In genomic region chr14:51462182-51462581, GRCh38 we compare ENCODE assay signal across 16 cellular contexts.
DNase-seq lines count a peak whose midpoint lies in the region; ATAC-seq and TF ChIP-seq lines count a peak whose summit lies in the region.
"Had no signal": no experiment of that assay in that cellular context is flagged by ENCODE, and none has a peak within 500 bp of the region (broad histone marks: within the 10 kb centered on the region; RNA-seq: fewer than 3 reads in every experiment).

No MANE protein-coding gene starts in this region.

- H4K20me1 ChIP-seq in PC-3 (ENCODE audit: low read length), result no peaks in the 10 kb centered on the region
- H4K20me1 ChIP-seq: BLaER1 had no signal

- CTCF ChIA-PET in PC-3 (lab: Charles Lee), result no interaction called here

- no peaks in the 10 kb centered on the region for H3F3A ChIP-seq in PC-3 (ENCODE audit: low read length, unreplicated experiment)

- WGBS in trophoblast cell (ENCODE audit: extremely low coverage, insufficient coverage, insufficient read length), result no CpG with 5 or more reads among the region's 3 CpGs

- no peak overlapping the region for H3K18ac ChIP-seq in trophoblast cell (ENCODE audit: low read length)

- DNase-seq in NCI-H1436 (lab: John Stamatoyannopoulos, UW), result peak; percentile 6
- DNase-seq in NCI-H1436 treated with DMSO at 0.1 percent for 48 hours (lab: John Stamatoyannopoulos, UW), result no peak
- peak; percentile 19 for DNase-seq in PC-3
- no peak for DNase-seq in trophoblast cell
- no peak for DNase-seq in SIG-M5 treated with dmso at 0.1 percent for 504 hours (lab: John Stamatoyannopoulos, UW; ENCODE audit: unreplicated experiment)
- no peak for DNase-seq in activated CD8-positive, alpha-beta memory T cell treated with anti-CD3 and anti-CD28 coated beads, Interleukin-2, amount 50 U/mL, for 48 hours
- DNase-seq: 8988T; CD8-positive, alpha-beta memory T cell; DMS53; NCI-H146; NCI-H2081 treated with DMSO at 0.1 percent for 48 hours; SIG-M5 had no signal

- no TSS peak for BruUV-seq in PC-3 (replicated peaks; lab: Mats Ljungman, UMichigan)

- H3K4me3 ChIP-seq in PC-3 (ENCODE audit: low read length), result no peak overlapping the region
- no peak overlapping the region for H3K4me3 ChIP-seq in trophoblast cell (ENCODE audit: low read depth, low read length)
- H3K4me3 ChIP-seq: BLaER1, HAP-1 had no signal

- H3K27me3 ChIP-seq in PC-3 (ENCODE audit: low read length) (no peaks in the 10 kb centered on the region), trophoblast cell (ENCODE audit: insufficient read depth, low read length) (no peaks in the 10 kb centered on the region)
- H3K27me3 ChIP-seq: BLaER1 had no signal

- H3K36me3 ChIP-seq in PC-3 (ENCODE audit: low read depth, low read length), result no peaks in the 10 kb centered on the region
- H3K36me3 ChIP-seq in trophoblast cell (ENCODE audit: control insufficient read depth in 1 of 2, insufficient read depth in 2 of 2, low read length in 2 of 2), result no peaks in the 10 kb centered on the region
- H3K36me3 ChIP-seq: BLaER1, HAP-1 had no signal

- intact Hi-C loops in PC-3 (cut with micrococcal nuclease), result no loop called here

- H3K79me1 ChIP-seq in trophoblast cell (ENCODE audit: low read length), result peaks cover 2% of the 10 kb centered on the region

- no peak overlapping the region for H2BK5ac ChIP-seq in trophoblast cell (ENCODE audit: low read depth, low read length, poor library complexity)

- H3K79me2 ChIP-seq in PC-3 (ENCODE audit: low read length) (no peaks in the 10 kb centered on the region), trophoblast cell (ENCODE audit: control insufficient read depth, insufficient read depth, low read length, poor library complexity) (no peaks in the 10 kb centered on the region)

- peak overlapping the region; percentile 11 for H3K14ac ChIP-seq in trophoblast cell (ENCODE audit: low read length)

- H4K8ac ChIP-seq in trophoblast cell (ENCODE audit: low read depth, low read length), result no peak overlapping the region

- H3K4me1 ChIP-seq in PC-3 (ENCODE audit: insufficient read depth, low read length) (peaks cover 21% of the 10 kb centered on the region), trophoblast cell (ENCODE audit: control insufficient read depth in 1 of 2, insufficient read depth in 2 of 2, low read length in 2 of 2) (no peaks in the 10 kb centered on the region)
- H3K4me1 ChIP-seq: BLaER1, HAP-1 had no signal

- H2AFZ ChIP-seq in PC-3 (ENCODE audit: low read length) (no peak overlapping the region), trophoblast cell (ENCODE audit: insufficient read depth, low read length, poor library complexity) (no peak overlapping the region)

- no peak overlapping the region for H3K9ac ChIP-seq in PC-3 (ENCODE audit: low read length)
- H3K9ac ChIP-seq in trophoblast cell (ENCODE audit: low read length), result no peak overlapping the region
- H3K9ac ChIP-seq: BLaER1 had no signal

- no peak overlapping the region for H3K23ac ChIP-seq in trophoblast cell (ENCODE audit: low read length)

- H2AK5ac ChIP-seq in trophoblast cell (ENCODE audit: low read length), result no peak overlapping the region

- POLR2A ChIA-PET in PC-3 (lab: Charles Lee; ENCODE audit: unreplicated experiment), result no interaction called here

- no peak overlapping the region for H4K91ac ChIP-seq in trophoblast cell (ENCODE audit: low read depth, low read length)

- no peaks in the 10 kb centered on the region for H3K9me2 ChIP-seq in PC-3 (replicated peaks; ENCODE audit: low read length)

- H2BK120ac ChIP-seq in trophoblast cell (ENCODE audit: insufficient read depth, low read length, poor library complexity), result no peak overlapping the region

- H3K4me2 ChIP-seq in PC-3 (ENCODE audit: low read length) (no peak overlapping the region), trophoblast cell (ENCODE audit: low read length) (no peak overlapping the region)
- H3K4me2 ChIP-seq: BLaER1 had no signal

- ATAC-seq in PC-3 (no peak), esophagus mucosa (peak; percentile 96)
- ATAC-seq in activated CD4-positive, CD25-positive, alpha-beta regulatory T cell treated with anti-CD3 and anti-CD28 coated beads, Interleukin-2, amount 50 U/mL, for 24 hours, result no peak

- H3K27ac ChIP-seq in PC-3 (ENCODE audit: low read length) (no peak overlapping the region), trophoblast cell (ENCODE audit: low read depth, low read length) (no peak overlapping the region)
- H3K27ac ChIP-seq: BLaER1 had no signal

- TF ChIP-seq CTCF in PC-3 (conservative IDR thresholded peaks at IDR 0.05; ENCODE audit: low read depth, low read length), result no peak

- H3K9me3 ChIP-seq in PC-3 (ENCODE audit: low read length), result no peaks in the 10 kb centered on the region
- no peaks in the 10 kb centered on the region for H3K9me3 ChIP-seq in trophoblast cell (ENCODE audit: insufficient read depth, low read depth, low read length)
- H3K9me3 ChIP-seq: BLaER1, HAP-1 had no signal

- H2BK12ac ChIP-seq in trophoblast cell (ENCODE audit: low read length), result peak overlapping the region; percentile 50

- H3K4ac ChIP-seq in trophoblast cell (ENCODE audit: low read depth, low read length), result no peak overlapping the region

- H4K12ac ChIP-seq in trophoblast cell (ENCODE audit: low read depth, low read length), result no peak overlapping the region

Comparison
In these comparisons a context has a peak if more than half of its experiments do, and no peak if none do; other contexts are left out.
1. DNase-seq: peak in NCI-H1436 (single experiment) and PC-3 (single experiment); none in NCI-H1436 treated with DMSO at 0.1 percent for 48 hours (single experiment), trophoblast cell (0 of 2), SIG-M5 treated with dmso at 0.1 percent for 504 hours (single experiment) and activated CD8-positive, alpha-beta memory T cell treated with anti-CD3 and anti-CD28 coated beads, Interleukin-2, amount 50 U/mL, for 48 hours (single experiment).